Comparison of ENCODE assay signal across 8 cellular contexts in the genomic region with DNA sequence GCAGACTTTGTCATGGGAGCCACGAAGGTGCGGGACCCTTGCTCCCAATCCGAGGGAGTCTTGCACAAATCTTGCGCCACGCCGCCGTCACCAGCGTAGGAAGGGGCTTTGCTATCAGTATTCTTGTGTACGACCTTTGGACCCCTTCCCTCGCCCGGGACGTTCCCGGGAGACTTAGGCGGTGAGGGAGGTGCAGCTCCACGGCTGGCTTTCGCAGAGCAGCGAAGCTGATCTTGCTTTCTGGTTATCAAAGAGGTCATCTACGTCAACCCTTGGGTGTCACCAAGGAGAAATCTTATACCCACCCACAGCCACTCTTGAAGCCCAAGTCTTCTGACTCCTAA. TPM values are rescaled to one million over a fixed set of nuclear protein-coding genes. Genes with fewer than 3 reads are reported as not detected.
DNase-seq lines count a peak whose midpoint lies in the region; ATAC-seq, FAIRE-seq and TF ChIP-seq lines count a peak whose summit lies in the region.

No MANE protein-coding gene starts in this region.

- H3K27ac Mint-ChIP-seq in T-cell, result peak overlapping the region; percentile 97 to 98

- intact Hi-C loops in pancreas (cut with DNase I), result no loop called here

- peaks cover 33 to 63% (median 61%) of the 10 kb centered on the region in 3 donors for H3K4me1 Mint-ChIP-seq in T-cell

- POLR2A ChIA-PET in T-cell (lab: Charles Lee), result interaction anchor here in 1 of 2 donors (0.5 kb wide), 1 partner anchor 9 kb away, joined by 4 read pairs; no protein-coding TSS in a partner anchor

- no peaks in the 10 kb centered on the region for H3K9me3 Mint-ChIP-seq in T-cell

- H3K27me3 ChIP-seq in pancreas, result no peaks in the 10 kb centered on the region

- peaks cover 4 to 9% (median 9%) of the 10 kb centered on the region in 3 donors for H3K4me1 ChIP-seq in pancreas

- ATAC-seq in T-cell (replicated peaks in 1 of 4) (peak in 2 of 4 experiments; percentile 1 to 7), pancreas (peak in 3 of 4 donors; percentile 5 to 10 (median 9)), HG03280 (IDR thresholded peaks at IDR 0.05; ENCODE audit: unreplicated experiment) (no peak), GM18517 (IDR thresholded peaks at IDR 0.05; ENCODE audit: unreplicated experiment) (no peak)

- peaks cover 4% of the 10 kb centered on the region for H3K36me3 Mint-ChIP-seq in T-cell

- peak overlapping the region; percentile 81 to 97 (median 86) for H3K27ac ChIP-seq in pancreas

- WGBS in pancreas, 2 donors, result 0% methylated on average over 18 of the region's 18 CpGs

- H3K4me3 ChIP-seq in fibroblast of mammary gland (ENCODE audit: control insufficient read depth, low read depth, low read length), result peak overlapping the region; percentile 94
- H3K4me3 ChIP-seq in pancreas, result peak overlapping the region; percentile 41 to 79 (median 61)

- FAIRE-seq in pancreas (lab: Jason Lieb, UNC) (no peak), urothelium cell line (lab: Jason Lieb, UNC) (no peak)

- no peak for TF ChIP-seq CTCF in fibroblast of mammary gland (conservative IDR thresholded peaks at IDR 0.05; ENCODE audit: control insufficient read depth, insufficient read depth, low read depth, low read length)
- TF ChIP-seq CTCF in pancreas (IDR thresholded peaks at IDR 0.05), result no peak

- no peaks in the 10 kb centered on the region for H3K9me3 ChIP-seq in pancreas

- H3K4me3 Mint-ChIP-seq in T-cell, result peak overlapping the region; percentile 84 to 93 (median 92)

- H3K36me3 ChIP-seq in pancreas, result no peaks in the 10 kb centered on the region

- no peaks in the 10 kb centered on the region for H3K27me3 Mint-ChIP-seq in T-cell

- CTCF ChIA-PET in T-cell (lab: Charles Lee), result no interaction called here

- DNase-seq in SKM-1 treated with dmso at 0.1 percent for 144 hours (lab: John Stamatoyannopoulos, UW; ENCODE audit: unreplicated experiment) (peak; percentile 67), SKM-1 (lab: John Stamatoyannopoulos, UW; ENCODE audit: unreplicated experiment) (no peak), T-cell (peak in 23 of 34 experiments; percentile 16 to 65 (median 41)), fibroblast of mammary gland (ENCODE audit: low read depth) (peak; percentile 34), pancreas (no peak), urothelium cell line (ENCODE audit: low spot score) (no peak)

RNA-seq across cellular contexts. Expression of a gene that starts 0.6 kb away (rescaled TPM):
- 100 to 1,000 TPM; 137 to 207 (median 171) TPM for total RNA-seq in T-cell
- 10 to 100 TPM; 41.8 to 68.5 (median 50.8) TPM for total RNA-seq in pancreas
- 100 to 1,000 TPM; 115 to 129 TPM for polyA plus RNA-seq in pancreas

RNA-seq across cellular contexts. Expression of a gene that starts 11.8 kb away (rescaled TPM):
- 100 to 1,000 TPM; 158 to 575 (median 165) TPM for total RNA-seq in T-cell
- 10 to 100 TPM; 22.7 to 63.0 (median 29.3) TPM for total RNA-seq in pancreas
- 10 to 100 TPM; 22.4 to 39.6 TPM for polyA plus RNA-seq in pancreas

RNA-seq across cellular contexts. Expression of a gene that starts 34.0 kb away (rescaled TPM):
- total RNA-seq in T-cell, result 10 to 100 TPM; 27.5 to 44.4 (median 35.4) TPM
- total RNA-seq in pancreas, result 10 to 100 TPM; 19.0 to 34.0 (median 22.4) TPM
- 10 to 100 TPM; 53.0 to 53.1 TPM for polyA plus RNA-seq in pancreas

RNA-seq across cellular contexts. Expression of a gene that starts 41.9 kb away (rescaled TPM):
- total RNA-seq in T-cell (100 to 1,000 TPM in 1 of 5 donors, 10 to 100 TPM in 4; 47.9 to 112 (median 90.4) TPM), pancreas (10 to 100 TPM; 62.5 to 80.9 (median 71.7) TPM)
- 100 to 1,000 TPM; 247 to 270 TPM for polyA plus RNA-seq in pancreas

RNA-seq across cellular contexts. Expression of a gene that starts 52.9 kb away (rescaled TPM):
- total RNA-seq in T-cell (1 to 10 TPM in 3 of 5 donors, under 1 TPM in 2; 0.40 to 5.2 (median 1.1) TPM), pancreas (under 1 TPM in 3 of 6 donors, not detected in 3; 0.09 to 0.15 (median 0.13) TPM)
- polyA plus RNA-seq in pancreas, result under 1 TPM in 1 of 2 donors, not detected in 1; 0.11 TPM

Comparison
In these comparisons a context has a peak if more than half of its experiments do, and no peak if none do; other contexts are left out.
1. DNase-seq: peak in SKM-1 treated with dmso at 0.1 percent for 144 hours (single experiment), T-cell (23 of 34) and fibroblast of mammary gland (single experiment); none in SKM-1 (single experiment), pancreas (0 of 6) and urothelium cell line (single experiment).
2. ATAC-seq: peak in pancreas (3 of 4); none in HG03280 (single experiment) and GM18517 (single experiment).